Comparison of ENCODE assay signal across 31 cellular contexts in the genomic region with DNA sequence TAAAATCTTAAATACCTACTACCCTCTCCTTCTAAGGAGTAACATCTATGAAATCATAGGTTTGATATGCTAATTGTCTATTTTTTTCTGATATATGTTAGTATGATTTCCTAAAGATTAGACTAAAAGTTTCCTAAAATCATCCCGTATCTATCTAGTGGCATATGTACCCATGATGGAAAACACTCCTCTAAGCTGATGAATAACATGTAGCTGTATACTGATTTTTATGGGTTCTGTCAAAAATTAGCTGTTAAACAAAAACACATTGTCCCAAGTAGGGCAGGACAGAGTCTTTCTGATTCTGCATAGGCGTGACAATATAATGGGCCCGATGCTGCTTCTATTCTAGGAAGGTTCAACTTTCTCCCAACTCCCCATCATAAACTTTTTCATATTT.
"Had no signal": no experiment of that assay in that cellular context is flagged by ENCODE, and none has a peak within 500 bp of the region (broad histone marks: within the 10 kb centered on the region; RNA-seq: fewer than 3 reads in every experiment).

No MANE protein-coding gene starts in this region.

- H3K27me3 ChIP-seq: adrenal gland, ascending aorta, body of pancreas, brain microvascular endothelial cell, breast epithelium, cardiac muscle cell had no signal

- DNase-seq: activated effector memory CD4-positive, alpha-beta T cell treated with anti-CD3 and anti-CD28 coated beads, Interleukin-2, amount 50 U/mL, for 16 hours; activated effector memory CD4-positive, alpha-beta T cell treated with Interleukin-2 at 50 U/mL for 16 hours; activated gamma-delta T cell; activated gamma-delta T cell treated with Interleukin-2 at 50 U/mL for 16 hours; activated naive CD4-positive, alpha-beta T cell; activated naive CD4-positive, alpha-beta T cell treated with anti-CD3 and anti-CD28 coated beads for 36 hours; activated naive CD4-positive, alpha-beta T cell treated with anti-CD3 and anti-CD28 coated beads, Interleukin-2, amount 10 ng/mL, durations not matched to agents 7 days and 5 days; activated naive CD4-positive, alpha-beta T cell treated with anti-CD3 and anti-CD28 coated beads, Interleukin-2, amount 50 U/mL, for 16 hours; activated naive CD4-positive, alpha-beta T cell treated with Interleukin-2 at 50 U/mL for 16 hours; activated naive CD8-positive, alpha-beta T cell treated with anti-CD3 and anti-CD28 coated beads for 36 hours; activated naive CD8-positive, alpha-beta T cell treated with anti-CD3 and anti-CD28 coated beads, Interleukin-2, amount 10 ng/mL, durations not matched to agents 7 days and 5 days; activated naive CD8-positive, alpha-beta T cell treated with anti-CD3 and anti-CD28 coated beads, Interleukin-2, amount 50 U/mL, for 24 hours; activated T-cell treated with anti-CD3 and anti-CD28 coated beads, Interleukin-2, amount 50 U/mL, for 1 hour; activated T-cell treated with anti-CD3 and anti-CD28 coated beads, Interleukin-2, amount 50 U/mL, for 24 hours; activated T-cell treated with anti-CD3 and anti-CD28 coated beads, Interleukin-2, amount 50 U/mL, for 4 hours; activated T-cell treated with anti-CD3 and anti-CD28 coated beads, Interleukin-2, amount 50 U/mL, for 48 hours; activated T-cell treated with anti-CD3 and anti-CD28 coated beads, Interleukin-2, amount 50 U/mL, for 72 hours; adrenal gland; amniotic stem cell; amygdala; aorta; body of pancreas; brain microvascular endothelial cell; caudate nucleus; central memory CD4-positive, alpha-beta T cell; cerebellar nuclear complex had no signal

- H3K9me3 ChIP-seq: adrenal gland, ascending aorta, body of pancreas, breast epithelium had no signal

- H3K4me3 ChIP-seq: adrenal gland, ascending aorta, body of pancreas, breast epithelium, cardiac muscle cell had no signal

- ATAC-seq: activated naive CD4-positive, alpha-beta T cell treated with anti-CD3 and anti-CD28 coated beads, Interleukin-2, amount 50 U/mL, for 72 hours; activated naive CD8-positive, alpha-beta T cell treated with anti-CD3 and anti-CD28 coated beads, Interleukin-2, amount 50 U/mL, for 24 hours; activated T-cell treated with anti-CD3 and anti-CD28 coated beads, Interleukin-2, amount 50 U/mL, for 4 hours; activated T-cell treated with anti-CD3 and anti-CD28 coated beads, Interleukin-2, amount 50 U/mL, for 72 hours; activated T-helper 17 cell treated with anti-CD3 and anti-CD28 coated beads, Interleukin-2, amount 50 U/mL, for 72 hours; body of pancreas had no signal

- H3K36me3 ChIP-seq: adrenal gland, ascending aorta, brain microvascular endothelial cell, breast epithelium, cardiac muscle cell had no signal

- H3K4me1 ChIP-seq: adrenal gland, ascending aorta, body of pancreas, breast epithelium had no signal

- H3K27ac ChIP-seq: adrenal gland, ascending aorta, body of pancreas, brain microvascular endothelial cell, breast epithelium, cardiac muscle cell had no signal
